In the genomic region with DNA sequence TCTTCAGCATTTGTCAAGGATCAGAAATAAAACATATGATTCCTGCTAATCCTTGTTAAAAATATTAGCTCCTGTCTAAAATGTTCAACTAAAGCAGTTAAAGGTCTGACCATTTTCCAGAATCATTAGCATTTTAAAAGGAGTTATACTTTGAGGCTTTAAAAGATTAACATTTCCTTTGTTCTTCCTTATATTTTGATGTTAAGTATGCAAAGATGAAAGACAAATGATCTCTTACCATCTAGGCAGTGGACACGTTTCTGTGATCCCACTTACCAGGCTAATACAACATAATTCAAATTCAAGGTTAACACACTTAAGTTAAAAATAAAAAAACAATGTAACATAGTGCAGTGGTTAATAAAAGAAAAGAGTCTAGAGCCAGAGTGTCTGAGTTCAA, we compare ENCODE assay signal across 1 cellular context.
TF ChIP-seq lines count a peak whose summit lies in the region.

No MANE protein-coding gene starts in this region.

TF ChIP-seq in HepG2, 621 proteins besides CTCF, POLR2A, EP300 and RAD21 (continued from another document):
- TF ChIP-seq, protein P1, sequence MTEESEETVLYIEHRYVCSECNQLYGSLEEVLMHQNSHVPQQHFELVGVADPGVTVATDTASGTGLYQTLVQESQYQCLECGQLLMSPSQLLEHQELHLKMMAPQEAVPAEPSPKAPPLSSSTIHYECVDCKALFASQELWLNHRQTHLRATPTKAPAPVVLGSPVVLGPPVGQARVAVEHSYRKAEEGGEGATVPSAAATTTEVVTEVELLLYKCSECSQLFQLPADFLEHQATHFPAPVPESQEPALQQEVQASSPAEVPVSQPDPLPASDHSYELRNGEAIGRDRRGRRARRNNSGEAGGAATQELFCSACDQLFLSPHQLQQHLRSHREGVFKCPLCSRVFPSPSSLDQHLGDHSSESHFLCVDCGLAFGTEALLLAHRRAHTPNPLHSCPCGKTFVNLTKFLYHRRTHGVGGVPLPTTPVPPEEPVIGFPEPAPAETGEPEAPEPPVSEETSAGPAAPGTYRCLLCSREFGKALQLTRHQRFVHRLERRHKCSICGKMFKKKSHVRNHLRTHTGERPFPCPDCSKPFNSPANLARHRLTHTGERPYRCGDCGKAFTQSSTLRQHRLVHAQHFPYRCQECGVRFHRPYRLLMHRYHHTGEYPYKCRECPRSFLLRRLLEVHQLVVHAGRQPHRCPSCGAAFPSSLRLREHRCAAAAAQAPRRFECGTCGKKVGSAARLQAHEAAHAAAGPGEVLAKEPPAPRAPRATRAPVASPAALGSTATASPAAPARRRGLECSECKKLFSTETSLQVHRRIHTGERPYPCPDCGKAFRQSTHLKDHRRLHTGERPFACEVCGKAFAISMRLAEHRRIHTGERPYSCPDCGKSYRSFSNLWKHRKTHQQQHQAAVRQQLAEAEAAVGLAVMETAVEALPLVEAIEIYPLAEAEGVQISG (CRISPR knock-in tag; IDR thresholded peaks at IDR 0.05), result no peak
- TF ChIP-seq ZKSCAN8 (CRISPR knock-in tag; IDR thresholded peaks at IDR 0.05; ENCODE audit: borderline replicate concordance), result no peak
- TF ChIP-seq, protein P2, sequence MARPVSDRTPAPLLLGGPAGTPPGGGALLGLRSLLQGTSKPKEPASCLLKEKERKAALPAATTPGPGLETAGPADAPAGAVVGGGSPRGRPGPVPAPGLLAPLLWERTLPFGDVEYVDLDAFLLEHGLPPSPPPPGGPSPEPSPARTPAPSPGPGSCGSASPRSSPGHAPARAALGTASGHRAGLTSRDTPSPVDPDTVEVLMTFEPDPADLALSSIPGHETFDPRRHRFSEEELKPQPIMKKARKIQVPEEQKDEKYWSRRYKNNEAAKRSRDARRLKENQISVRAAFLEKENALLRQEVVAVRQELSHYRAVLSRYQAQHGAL (CRISPR knock-in tag; IDR thresholded peaks at IDR 0.05; ENCODE audit: not compliant biosample characterization), result no peak
- TF ChIP-seq, protein P3, sequence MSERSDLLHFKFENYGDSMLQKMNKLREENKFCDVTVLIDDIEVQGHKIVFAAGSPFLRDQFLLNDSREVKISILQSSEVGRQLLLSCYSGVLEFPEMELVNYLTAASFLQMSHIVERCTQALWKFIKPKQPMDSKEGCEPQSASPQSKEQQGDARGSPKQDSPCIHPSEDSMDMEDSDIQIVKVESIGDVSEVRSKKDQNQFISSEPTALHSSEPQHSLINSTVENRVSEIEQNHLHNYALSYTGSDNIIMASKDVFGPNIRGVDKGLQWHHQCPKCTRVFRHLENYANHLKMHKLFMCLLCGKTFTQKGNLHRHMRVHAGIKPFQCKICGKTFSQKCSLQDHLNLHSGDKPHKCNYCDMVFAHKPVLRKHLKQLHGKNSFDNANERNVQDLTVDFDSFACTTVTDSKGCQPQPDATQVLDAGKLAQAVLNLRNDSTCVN (CRISPR knock-in tag; IDR thresholded peaks at IDR 0.05; ENCODE audit: borderline replicate concordance), result no peak
- no peak for TF ChIP-seq ZNF460 (CRISPR knock-in tag; IDR thresholded peaks at IDR 0.05; ENCODE audit: borderline replicate concordance)
